23 cellular contexts compared by ENCODE assay signal in genomic region chrX:136728393-136728792, GRCh38. TPM values are rescaled to one million over a fixed set of nuclear protein-coding genes. Genes with fewer than 3 reads are reported as not detected.
DNase-seq lines count a peak whose midpoint lies in the region; ATAC-seq and TF ChIP-seq lines count a peak whose summit lies in the region.
"Had no signal": no experiment of that assay in that cellular context is flagged by ENCODE, and none has a peak within 500 bp of the region (broad histone marks: within the 10 kb centered on the region; RNA-seq: fewer than 3 reads in every experiment).

No MANE protein-coding gene starts in this region.

- H2AFZ ChIP-seq in DND-41 (ENCODE audit: low read depth, low read length): no peak overlapping the region

- no peak overlapping the region for H3K4me3 ChIP-seq in DND-41 (ENCODE audit: low read depth in 1 of 2, low read length in 2 of 2)
- no peak overlapping the region for H3K4me3 ChIP-seq in psoas muscle

- no peaks in the 10 kb centered on the region for H3K9me3 Mint-ChIP-seq in activated T-cell treated with anti-CD3 and anti-CD28 coated beads, Interleukin-2, amount 50 U/mL, for 72 hours
- H3K9me3 Mint-ChIP-seq: CD4-positive, CD25-positive, alpha-beta regulatory T cell; HFFc6 had no signal

- H3K9me3 ChIP-seq in DND-41 (ENCODE audit: insufficient read depth, low read length, severe bottlenecking) (no peaks in the 10 kb centered on the region), T-helper 17 cell (ENCODE audit: control insufficient read depth, low read length, poor library complexity, severe bottlenecking) (no peaks in the 10 kb centered on the region), psoas muscle (no peaks in the 10 kb centered on the region)
- H3K9me3 ChIP-seq: Caco-2 had no signal

- no peaks in the 10 kb centered on the region for H3K79me2 ChIP-seq in DND-41 (ENCODE audit: insufficient read depth, low read length)

- H3K4me1 Mint-ChIP-seq in activated T-cell treated with anti-CD3 and anti-CD28 coated beads, Interleukin-2, amount 50 U/mL, for 72 hours (ENCODE audit: low read depth): peaks cover 40% of the 10 kb centered on the region
- H3K4me1 Mint-ChIP-seq in T-helper 17 cell: peaks cover 19% of the 10 kb centered on the region
- H3K4me1 Mint-ChIP-seq: H9 had no signal

- WGBS in psoas muscle, 3 donors: 26 to 45% (median 35%) methylated on average over 1 of the region's 1 CpG

- H3K27ac ChIP-seq in DND-41 (ENCODE audit: low read length) (peak overlapping the region; percentile 53; the same call in 1 of the 2 replicates), psoas muscle (peak overlapping the region; percentile 51)
- H3K27ac ChIP-seq: HL-60 had no signal

- H3K36me3 ChIP-seq in DND-41 (ENCODE audit: insufficient read depth, low read length): peaks cover 32% of the 10 kb centered on the region
- H3K36me3 ChIP-seq in psoas muscle (ENCODE audit: insufficient read depth in 1 of 2, low read depth in 1 of 2): no peaks in the 10 kb centered on the region

- no peaks in the 10 kb centered on the region for H4K20me1 ChIP-seq in DND-41 (ENCODE audit: insufficient read depth, low read length)

- H3K27me3 ChIP-seq in DND-41 (ENCODE audit: insufficient read depth, low read length, poor library complexity): no peaks in the 10 kb centered on the region
- H3K27me3 ChIP-seq in psoas muscle (ENCODE audit: insufficient read depth in 3 of 3, low read length in 2 of 3): no peaks in the 10 kb centered on the region

- H3K4me3 Mint-ChIP-seq in activated T-cell treated with anti-CD3 and anti-CD28 coated beads, Interleukin-2, amount 50 U/mL, for 72 hours: no peak overlapping the region
- no peak overlapping the region for H3K4me3 Mint-ChIP-seq in T-helper 17 cell
- H3K4me3 Mint-ChIP-seq: H9, HFFc6 had no signal

- no peaks in the 10 kb centered on the region for H3K27me3 Mint-ChIP-seq in activated T-cell treated with anti-CD3 and anti-CD28 coated beads, Interleukin-2, amount 50 U/mL, for 72 hours (ENCODE audit: low read depth)
- H3K27me3 Mint-ChIP-seq in T-helper 17 cell: no peaks in the 10 kb centered on the region
- H3K27me3 Mint-ChIP-seq: CD4-positive, CD25-positive, alpha-beta regulatory T cell had no signal

- intact Hi-C loops in psoas muscle (cut with DNase I): loop anchor here in 1 of 2 donors (10.0 kb wide), 1 partner anchor 56 kb away; the partner anchor contains the start of gene ARHGEF6

- H3K9ac ChIP-seq in DND-41 (ENCODE audit: low read depth, low read length): no peak overlapping the region

- peak overlapping the region; percentile 50 for H3K27ac Mint-ChIP-seq in activated T-cell treated with anti-CD3 and anti-CD28 coated beads, Interleukin-2, amount 50 U/mL, for 72 hours
- peak overlapping the region; percentile 51 for H3K27ac Mint-ChIP-seq in T-helper 17 cell
- H3K27ac Mint-ChIP-seq: H9, HFFc6 had no signal

- ATAC-seq in activated T-cell treated with anti-CD3 and anti-CD28 coated beads, Interleukin-2, amount 50 U/mL, for 72 hours (replicated peaks in 1 of 2): no peak
- ATAC-seq in DND-41 (ENCODE audit: insufficient read depth, low read depth) (no peak), T-helper 17 cell (no peak), psoas muscle (no peak)

- peak overlapping the region; percentile 27; the same call in 1 of the 2 replicates for H3K4me2 ChIP-seq in DND-41 (ENCODE audit: insufficient read depth, low read length)

- H3K36me3 Mint-ChIP-seq in activated T-cell treated with anti-CD3 and anti-CD28 coated beads, Interleukin-2, amount 50 U/mL, for 72 hours (ENCODE audit: insufficient read depth in 2 of 2): peaks cover 2 to 9% of the 10 kb centered on the region in 2 donors
- peaks cover 2% of the 10 kb centered on the region for H3K36me3 Mint-ChIP-seq in T-helper 17 cell (ENCODE audit: low read depth)

- H3K4me1 ChIP-seq in DND-41 (ENCODE audit: insufficient read depth, low read length): peaks cover 27% of the 10 kb centered on the region
- H3K4me1 ChIP-seq in psoas muscle: peaks cover 16% of the 10 kb centered on the region
- H3K4me1 ChIP-seq: Caco-2 had no signal

- TF ChIP-seq CTCF in DND-41 (IDR thresholded peaks at IDR 0.05; ENCODE audit: borderline replicate concordance, extremely low read depth, low read length, poor library complexity, severe bottlenecking) (no peak), psoas muscle (IDR thresholded peaks at IDR 0.05) (no peak)

- DNase-seq in activated T-cell treated with anti-CD3 and anti-CD28 coated beads, Interleukin-2, amount 50 U/mL, for 72 hours: no peak
- no peak for DNase-seq in activated T-cell treated with anti-CD3 and anti-CD28 coated beads, Interleukin-2, amount 50 U/mL, for 48 hours
- DNase-seq in DND-41 (no peak), T-helper 17 cell (no peak), psoas muscle (no peak), DMS79 (lab: John Stamatoyannopoulos, UW) (no peak), OCI-M2 (lab: John Stamatoyannopoulos, UW; ENCODE audit: unreplicated experiment) (no peak)
- DNase-seq: Caco-2; CD4-positive, CD25-positive, alpha-beta regulatory T cell; DMS 273 treated with DMSO at 0.1 percent for 48 hours; H9; HFFc6; KBM-7; MM.1S; NCI-H1048; NCI-H1417 treated with DMSO at 0.1 percent for 48 hours; NCI-H187; NCI-H446; NCI-H526 treated with DMSO at 0.1 percent for 48 hours; OCI-M1; Right ventricle myocardium superior had no signal

RNA-seq across cellular contexts. Expression of gene ARHGEF6, which starts 52.3 kb away (rescaled TPM):
- 10 to 100 TPM; 85.6 to 91.1 TPM for total RNA-seq in activated T-cell treated with anti-CD3 and anti-CD28 coated beads, Interleukin-2, amount 50 U/mL, for 72 hours
- total RNA-seq in T-helper 17 cell (10 to 100 TPM; 68.6 to 70.7 TPM), psoas muscle (10 to 100 TPM; 25.4 to 70.5 (median 53.8) TPM)
- 10 to 100 TPM; 11.4 to 22.5 (median 19.6) TPM for polyA plus RNA-seq in psoas muscle
- total RNA-seq: Caco-2, HT-29 had no signal
